ENCODE assay signal across 10 cellular contexts in genomic region chr3:160686955-160687535, GRCh38. TPM values are rescaled to one million over a fixed set of nuclear protein-coding genes. Genes with fewer than 3 reads are reported as not detected.
DNase-seq lines count a peak whose midpoint lies in the region; ATAC-seq, FAIRE-seq and TF ChIP-seq lines count a peak whose summit lies in the region.
"Had no signal": no experiment of that assay in that cellular context is flagged by ENCODE, and none has a peak within 500 bp of the region (broad histone marks: within the 10 kb centered on the region; RNA-seq: fewer than 3 reads in every experiment).

No MANE protein-coding gene starts in this region.

- H3F3A ChIP-seq in Loucy (ENCODE audit: low read depth) = no peaks in the 10 kb centered on the region

- peak; percentile 70 for TF ChIP-seq CTCF in activated CD8-positive, alpha-beta T cell treated with anti-CD3 and anti-CD28 coated beads for 36 hours (IDR thresholded peaks at IDR 0.05)
- TF ChIP-seq CTCF in Loucy (conservative IDR thresholded peaks at IDR 0.05; ENCODE audit: low read length) (peak; percentile 73), bronchial epithelial cell (IDR thresholded peaks at IDR 0.05; ENCODE audit: insufficient read depth, low read length, severe bottlenecking) (peak; percentile 16), tibial artery (IDR thresholded peaks at IDR 0.05) (peak in 1 of 2 experiments; percentile 10)

- FAIRE-seq in bronchial epithelial cell (lab: Jason Lieb, UNC) (no peak), small intestine (lab: Jason Lieb, UNC) (no peak)

- H3K4me2 ChIP-seq in Loucy (ENCODE audit: low read depth, low read length, poor library complexity, severe bottlenecking) = no peak overlapping the region

- H3K4me3 ChIP-seq in Loucy (ENCODE audit: low read length, poor library complexity, severe bottlenecking) = no peak overlapping the region
- no peak overlapping the region for H3K4me3 ChIP-seq in bronchial epithelial cell (ENCODE audit: low read depth, low read length)
- H3K4me3 ChIP-seq in small intestine (ENCODE audit: low read depth in 1 of 2, low read length in 2 of 2) = no peak overlapping the region
- H3K4me3 ChIP-seq in tibial artery = no peak overlapping the region
- H3K4me3 ChIP-seq: SJCRH30 had no signal

- H3K9me3 ChIP-seq in Loucy (ENCODE audit: insufficient read depth, low read depth, low read length) = no peaks in the 10 kb centered on the region
- no peaks in the 10 kb centered on the region for H3K9me3 ChIP-seq in small intestine (ENCODE audit: control insufficient read depth, low read depth)
- no peaks in the 10 kb centered on the region for H3K9me3 ChIP-seq in tibial artery
- H3K9me3 ChIP-seq: SJCRH30 had no signal

- no peaks in the 10 kb centered on the region for H3K79me2 ChIP-seq in Loucy (ENCODE audit: insufficient read depth, low read length)

- no peak overlapping the region for H3K9ac ChIP-seq in Loucy (ENCODE audit: low read depth, low read length, poor library complexity, severe bottlenecking)

- no peaks in the 10 kb centered on the region for H3K27me3 Mint-ChIP-seq in activated CD8-positive, alpha-beta T cell treated with anti-CD3 and anti-CD28 coated beads for 36 hours
- no peaks in the 10 kb centered on the region for H3K27me3 Mint-ChIP-seq in activated CD8-positive, alpha-beta T cell treated with anti-CD3 and anti-CD28 coated beads, Interleukin-2, amount 10 ng/mL, durations not matched to agents 7 days and 5 days (ENCODE audit: low read depth)
- H3K27me3 Mint-ChIP-seq: stimulated activated naive CD8-positive, alpha-beta T cell treated with anti-CD3 and anti-CD28 coated beads, Interleukin-15, Interleukin-2, amounts not matched to agents 100 ng/mL and 50 ng/mL, for 24 hours had no signal

- H3K4me1 ChIP-seq in Loucy (ENCODE audit: insufficient read depth, low read length, poor library complexity, severe bottlenecking) (no peaks in the 10 kb centered on the region), small intestine (ENCODE audit: control insufficient read depth in 2 of 2, insufficient read depth in 1 of 2, low read depth in 1 of 2, low read length in 1 of 2) (no peaks in the 10 kb centered on the region), tibial artery (no peaks in the 10 kb centered on the region)
- H3K4me1 ChIP-seq: SJCRH30 had no signal

- no peaks in the 10 kb centered on the region for H3K4me1 Mint-ChIP-seq in activated CD8-positive, alpha-beta T cell treated with anti-CD3 and anti-CD28 coated beads for 36 hours (ENCODE audit: low read depth)
- no peaks in the 10 kb centered on the region for H3K4me1 Mint-ChIP-seq in activated CD8-positive, alpha-beta T cell treated with anti-CD3 and anti-CD28 coated beads, Interleukin-2, amount 10 ng/mL, durations not matched to agents 7 days and 5 days (ENCODE audit: low read depth)

- H3K27me3 ChIP-seq in Loucy (ENCODE audit: insufficient read depth, low read length, poor library complexity, severe bottlenecking) = no peaks in the 10 kb centered on the region
- H3K27me3 ChIP-seq in bronchial epithelial cell (ENCODE audit: control insufficient read depth, insufficient read depth, low read length) = no peaks in the 10 kb centered on the region
- H3K27me3 ChIP-seq in small intestine (ENCODE audit: control insufficient read depth in 2 of 2, insufficient read depth in 2 of 2, low read length in 2 of 2) = no peaks in the 10 kb centered on the region
- H3K27me3 ChIP-seq in tibial artery = no peaks in the 10 kb centered on the region
- H3K27me3 ChIP-seq: SJCRH30 had no signal

- no peak for ATAC-seq in activated CD8-positive, alpha-beta T cell treated with anti-CD3 and anti-CD28 coated beads for 36 hours
- ATAC-seq in activated CD8-positive, alpha-beta T cell treated with anti-CD3 and anti-CD28 coated beads, Interleukin-2, amount 10 ng/mL, durations not matched to agents 7 days and 5 days = no peak
- ATAC-seq in GM21825 (IDR thresholded peaks at IDR 0.05; ENCODE audit: unreplicated experiment) (no peak), HG03039 (IDR thresholded peaks at IDR 0.05; ENCODE audit: unreplicated experiment) (no peak)

- no peaks in the 10 kb centered on the region for H3K9me3 Mint-ChIP-seq in activated CD8-positive, alpha-beta T cell treated with anti-CD3 and anti-CD28 coated beads for 36 hours
- no peaks in the 10 kb centered on the region for H3K9me3 Mint-ChIP-seq in activated CD8-positive, alpha-beta T cell treated with anti-CD3 and anti-CD28 coated beads, Interleukin-2, amount 10 ng/mL, durations not matched to agents 7 days and 5 days (ENCODE audit: insufficient read depth)
- H3K9me3 Mint-ChIP-seq: stimulated activated naive CD8-positive, alpha-beta T cell treated with anti-CD3 and anti-CD28 coated beads, Interleukin-15, Interleukin-2, amounts not matched to agents 100 ng/mL and 50 ng/mL, for 24 hours had no signal

- H3K36me3 ChIP-seq in Loucy (ENCODE audit: insufficient read depth, low read length) (no peaks in the 10 kb centered on the region), bronchial epithelial cell (ENCODE audit: control insufficient read depth, insufficient read depth, low read length) (no peaks in the 10 kb centered on the region), small intestine (ENCODE audit: control insufficient read depth in 2 of 2, insufficient read depth in 2 of 2, low read length in 2 of 2) (no peaks in the 10 kb centered on the region), tibial artery (no peaks in the 10 kb centered on the region)
- H3K36me3 ChIP-seq: SJCRH30 had no signal

- no peaks in the 10 kb centered on the region for H4K20me1 ChIP-seq in Loucy (ENCODE audit: insufficient read depth, low read length, poor library complexity, severe bottlenecking)

- CTCF ChIA-PET in activated CD8-positive, alpha-beta T cell treated with anti-CD3 and anti-CD28 coated beads for 36 hours (lab: Charles Lee) = interaction anchor here (0.8 to 3.4 kb wide), 13 partner anchors 9 to 588 kb away, joined by 3 to 16 read pairs (median 4); partner anchors contain the start of gene ARL14
- CTCF ChIA-PET in activated CD8-positive, alpha-beta T cell treated with anti-CD3 and anti-CD28 coated beads, Interleukin-2, amount 10 ng/mL, durations not matched to agents 7 days and 5 days (lab: Charles Lee) = interaction anchor here (1.0 to 3.8 kb wide), 2 partner anchors 8 to 256 kb away, joined by 3 to 35 read pairs; no protein-coding TSS in a partner anchor

- H3K9me2 ChIP-seq in Loucy (replicated peaks; ENCODE audit: low read depth, low read length) = no peaks in the 10 kb centered on the region

- no peak overlapping the region for H3K27ac Mint-ChIP-seq in activated CD8-positive, alpha-beta T cell treated with anti-CD3 and anti-CD28 coated beads for 36 hours
- H3K27ac Mint-ChIP-seq in activated CD8-positive, alpha-beta T cell treated with anti-CD3 and anti-CD28 coated beads, Interleukin-2, amount 10 ng/mL, durations not matched to agents 7 days and 5 days = no peak overlapping the region
- H3K27ac Mint-ChIP-seq: stimulated activated naive CD8-positive, alpha-beta T cell treated with anti-CD3 and anti-CD28 coated beads, Interleukin-15, Interleukin-2, amounts not matched to agents 100 ng/mL and 50 ng/mL, for 24 hours had no signal

- intact Hi-C loops in activated CD8-positive, alpha-beta T cell treated with anti-CD3 and anti-CD28 coated beads for 36 hours (cut with micrococcal nuclease) = loop anchor here (5.0 kb wide), 1 partner anchor 255 kb away; no protein-coding TSS in a partner anchor
- intact Hi-C loops in tibial artery (cut with DNase I; ENCODE audit: low total_unique reads) = no loop called here

- H3K27ac ChIP-seq in small intestine (ENCODE audit: low read depth in 1 of 2, low read length in 1 of 2) (no peak overlapping the region), tibial artery (no peak overlapping the region)
- H3K27ac ChIP-seq: SJCRH30 had no signal

- H3K4me3 Mint-ChIP-seq in activated CD8-positive, alpha-beta T cell treated with anti-CD3 and anti-CD28 coated beads for 36 hours = no peak overlapping the region
- no peak overlapping the region for H3K4me3 Mint-ChIP-seq in activated CD8-positive, alpha-beta T cell treated with anti-CD3 and anti-CD28 coated beads, Interleukin-2, amount 10 ng/mL, durations not matched to agents 7 days and 5 days
- H3K4me3 Mint-ChIP-seq: stimulated activated naive CD8-positive, alpha-beta T cell treated with anti-CD3 and anti-CD28 coated beads, Interleukin-15, Interleukin-2, amounts not matched to agents 100 ng/mL and 50 ng/mL, for 24 hours had no signal

- DNase-seq in activated CD8-positive, alpha-beta T cell treated with anti-CD3 and anti-CD28 coated beads for 36 hours = no peak
- DNase-seq in activated CD8-positive, alpha-beta T cell treated with anti-CD3 and anti-CD28 coated beads, Interleukin-2, amount 10 ng/mL, durations not matched to agents 7 days and 5 days = no peak
- DNase-seq in bronchial epithelial cell (ENCODE audit: low read depth) (peak; percentile 29), small intestine (peak; percentile 30), tibial artery (no peak)

- no peaks in the 10 kb centered on the region for H3K36me3 Mint-ChIP-seq in activated CD8-positive, alpha-beta T cell treated with anti-CD3 and anti-CD28 coated beads for 36 hours (ENCODE audit: low read depth)
- no peaks in the 10 kb centered on the region for H3K36me3 Mint-ChIP-seq in activated CD8-positive, alpha-beta T cell treated with anti-CD3 and anti-CD28 coated beads, Interleukin-2, amount 10 ng/mL, durations not matched to agents 7 days and 5 days (ENCODE audit: low read depth)

- POLR2A ChIA-PET in activated CD8-positive, alpha-beta T cell treated with anti-CD3 and anti-CD28 coated beads for 36 hours (lab: Charles Lee) = no interaction called here
- POLR2A ChIA-PET in activated CD8-positive, alpha-beta T cell treated with anti-CD3 and anti-CD28 coated beads, Interleukin-2, amount 10 ng/mL, durations not matched to agents 7 days and 5 days (lab: Charles Lee) = no interaction called here

- H2AFZ ChIP-seq in Loucy (ENCODE audit: low read length) = no peak overlapping the region

- 55 to 68% (median 58%) methylated on average over 6 of the region's 6 CpGs for WGBS in small intestine, 3 donors

RNA-seq across cellular contexts. Expression of gene ARL14, which starts 10.1 kb away (rescaled TPM):
- total RNA-seq in activated CD8-positive, alpha-beta T cell treated with anti-CD3 and anti-CD28 coated beads for 36 hours = not detected
- total RNA-seq in activated CD8-positive, alpha-beta T cell treated with anti-CD3 and anti-CD28 coated beads, Interleukin-2, amount 10 ng/mL, durations not matched to agents 7 days and 5 days = not detected
- 0.13 and 0.26 TPM in 2 replicates for total RNA-seq in bronchial epithelial cell
- polyA plus RNA-seq in small intestine = 100 to 1,000 TPM in 2 of 3 donors, 1 to 10 TPM in 1; 7.2 to 211 (median 120) TPM
- total RNA-seq: SJCRH30 had no signal

Comparison
In these comparisons a context has a peak if more than half of its experiments do, and no peak if none do; other contexts are left out.
1. DNase-seq: peak in bronchial epithelial cell (single experiment) and small intestine (single experiment); none in activated CD8-positive, alpha-beta T cell treated with anti-CD3 and anti-CD28 coated beads for 36 hours (single experiment), activated CD8-positive, alpha-beta T cell treated with anti-CD3 and anti-CD28 coated beads, Interleukin-2, amount 10 ng/mL, durations not matched to agents 7 days and 5 days (single experiment) and tibial artery (0 of 2).